ENCODE assay signal across 27 cellular contexts in the genomic region with DNA sequence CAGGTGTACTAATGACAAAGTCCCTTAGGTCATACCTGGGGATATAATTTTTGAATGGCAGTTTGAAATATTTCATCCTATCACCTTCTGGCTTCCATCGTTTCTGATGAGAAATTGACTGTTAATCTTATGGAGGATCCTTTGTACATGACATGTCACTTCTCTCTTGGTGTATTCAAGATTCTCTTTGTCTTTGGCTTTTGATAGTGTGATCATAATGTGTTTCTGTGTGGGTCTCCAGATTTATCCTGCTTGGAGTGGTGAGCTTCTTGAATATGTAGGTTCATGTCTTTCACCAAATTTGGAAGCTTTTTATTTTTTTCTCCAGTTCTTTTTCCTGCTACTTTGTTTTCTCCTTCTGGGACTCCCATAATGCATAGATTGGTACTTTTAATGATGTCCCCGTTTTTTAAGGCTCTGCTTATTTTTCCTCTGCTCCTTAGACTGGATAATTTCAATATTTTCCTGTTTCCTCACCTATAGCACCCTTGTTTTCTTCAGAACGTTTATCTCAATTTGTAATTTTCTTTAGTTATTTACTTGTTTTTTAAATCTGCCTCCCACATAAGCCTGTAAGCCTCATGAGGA. TPM values are rescaled to one million over a fixed set of nuclear protein-coding genes. Genes with fewer than 3 reads are reported as not detected.
A peak's percentile ranks its signal among the peaks of the same experiment; 100 is the strongest.
DNase-seq lines count a peak whose midpoint lies in the region; ATAC-seq and TF ChIP-seq lines count a peak whose summit lies in the region.
"Had no signal": no experiment of that assay in that cellular context is flagged by ENCODE, and none has a peak within 500 bp of the region (broad histone marks: within the 10 kb centered on the region; RNA-seq: fewer than 3 reads in every experiment).

No MANE protein-coding gene starts in this region.

- H3K9me3 Mint-ChIP-seq in CD4-positive, alpha-beta T cell, result peaks cover 6% of the 10 kb centered on the region
- H3K9me3 Mint-ChIP-seq in type B pancreatic cell, result peaks cover 21% of the 10 kb centered on the region

- H3K9me3 ChIP-seq in SK-N-SH (peaks cover 24% of the 10 kb centered on the region), SU-DHL-6 (ENCODE audit: insufficient read depth, low read length) (no peaks in the 10 kb centered on the region), spleen (peaks cover 0 to 22% (median 20%) of the 10 kb centered on the region in 8 donors)
- H3K9me3 ChIP-seq in CD4-positive, alpha-beta T cell (ENCODE audit: control insufficient read depth, low read length), result peaks cover 10% of the 10 kb centered on the region

- H3F3A ChIP-seq in SK-N-SH (replicated peaks; ENCODE audit: insufficient read depth) (peaks cover 21% of the 10 kb centered on the region), SU-DHL-6 (ENCODE audit: insufficient read depth) (no peaks in the 10 kb centered on the region; the same call in 1 of the 2 replicates)

- 87% methylated on average over 3 of the region's 3 CpGs for WGBS in SK-N-SH (ENCODE audit: low lambda C conversion rate)
- 90 to 93% (median 92%) methylated on average over 3 of the region's 3 CpGs for WGBS in spleen, 5 donors

- H3K79me2 ChIP-seq in SK-N-SH (ENCODE audit: insufficient read depth) (peaks cover 96% of the 10 kb centered on the region), SU-DHL-6 (ENCODE audit: insufficient read depth, low read length) (peaks cover 93% of the 10 kb centered on the region)

- H3K9ac ChIP-seq in SK-N-SH (no peak overlapping the region), SU-DHL-6 (ENCODE audit: low read length) (no peak overlapping the region)

- no peak for TF ChIP-seq EP300 in SK-N-SH (IDR thresholded peaks at IDR 0.05; ENCODE audit: borderline replicate concordance in 1 of 2, low read depth in 1 of 2, low read length in 1 of 2)

- intact Hi-C loops in CD4-positive, alpha-beta T cell (cut with DNase I, micrococcal nuclease), result loop anchor here (10.0 kb wide), 5 partner anchors 46 to 1306 kb away; a partner anchor contains a TSS
- intact Hi-C loops in spleen (cut with DNase I; ENCODE audit: low total_unique reads), result no loop called here

- H3K27me3 Mint-ChIP-seq in CD4-positive, alpha-beta T cell, result no peaks in the 10 kb centered on the region
- H3K27me3 Mint-ChIP-seq in type B pancreatic cell, result no peaks in the 10 kb centered on the region
- H3K27me3 Mint-ChIP-seq: activated naive CD4-positive, alpha-beta T cell treated with anti-CD3 and anti-CD28 coated beads, Interleukin-2, amount 10 ng/mL, durations not matched to agents 7 days and 5 days had no signal

- TF ChIP-seq RAD21 in SK-N-SH (IDR thresholded peaks at IDR 0.05; ENCODE audit: low read length), result no peak

- H3K27ac ChIP-seq in SK-N-SH (ENCODE audit: low read depth in 2 of 2, low read length in 1 of 2) (no peak overlapping the region), SU-DHL-6 (ENCODE audit: low read depth, low read length) (no peak overlapping the region), spleen (no peak overlapping the region)
- no peak overlapping the region for H3K27ac ChIP-seq in CD4-positive, alpha-beta T cell (ENCODE audit: low read depth, low read length)
- H3K27ac ChIP-seq: ascending aorta, transverse colon had no signal

- H3K36me3 ChIP-seq in SK-N-SH (replicated peaks in 1 of 2; ENCODE audit: control insufficient read depth in 1 of 2, insufficient read depth in 2 of 2, low read length in 1 of 2) (peaks cover 32 to 53% of the 10 kb centered on the region in 2 experiments), SU-DHL-6 (ENCODE audit: low read length) (peaks cover 37% of the 10 kb centered on the region), spleen (peaks cover 0 to 33% (median 15%) of the 10 kb centered on the region in 6 donors)

- H3K4me3 ChIP-seq in SK-N-SH (ENCODE audit: low read depth in 2 of 2, low read length in 1 of 2) (no peak overlapping the region; a peak in 1 of 4 replicates), SU-DHL-6 (ENCODE audit: insufficient read depth, low read length, poor library complexity, severe bottlenecking) (no peak overlapping the region), spleen (no peak overlapping the region)
- H3K4me3 ChIP-seq: ascending aorta, mucosa of descending colon, transverse colon had no signal

- DNase-seq in SK-N-SH, result no peak
- DNase-seq in CD4-positive, alpha-beta T cell, result no peak
- DNase-seq in left kidney (ENCODE audit: low read depth, low spot score), result peak; percentile 5
- no peak for DNase-seq in type B pancreatic cell (ENCODE audit: extremely low spot score, unreplicated experiment)
- DNase-seq in spleen, result no peak
- DNase-seq: 8988T; activated CD4-positive, alpha-beta T cell treated with anti-CD3 and anti-CD28 coated beads for 48 hours; activated naive CD4-positive, alpha-beta T cell treated with anti-CD3 and anti-CD28 coated beads, Interleukin-2, amount 10 ng/mL, durations not matched to agents 7 days and 5 days; CD8-positive, alpha-beta T cell; H7; hypothalamus; left cardiac atrium; mucosa of descending colon; NCI-H1092; NCI-H1694 treated with DMSO at 0.1 percent for 48 hours; NCI-H446; NCI-H748 treated with DMSO at 0.1 percent for 48 hours; nephron progenitor cell; Right ventricle myocardium superior; transverse colon had no signal

- no peak overlapping the region for H2AFZ ChIP-seq in SK-N-SH (ENCODE audit: low read depth)
- H2AFZ ChIP-seq in SU-DHL-6 (ENCODE audit: low read depth, low read length, severe bottlenecking), result no peak overlapping the region

- peaks cover 95% of the 10 kb centered on the region for H3K4me1 Mint-ChIP-seq in CD4-positive, alpha-beta T cell (ENCODE audit: low read depth)
- peaks cover 17% of the 10 kb centered on the region for H3K4me1 Mint-ChIP-seq in type B pancreatic cell (ENCODE audit: unreplicated experiment)

- no peak for TF ChIP-seq CTCF in SK-N-SH (IDR thresholded peaks at IDR 0.05)
- TF ChIP-seq CTCF in CD4-positive, alpha-beta T cell (IDR thresholded peaks at IDR 0.05), result no peak
- no peak for TF ChIP-seq CTCF in SU-DHL-6 (IDR thresholded peaks at IDR 0.05; ENCODE audit: insufficient read depth, low read length, poor library complexity, severe bottlenecking)
- no peak for TF ChIP-seq CTCF in type B pancreatic cell (conservative IDR thresholded peaks at IDR 0.05)
- no peak for TF ChIP-seq CTCF in spleen (IDR thresholded peaks at IDR 0.05 in 8 of 11, conservative IDR thresholded peaks at IDR 0.05 in 3 of 11)

- H3K36me3 Mint-ChIP-seq in CD4-positive, alpha-beta T cell (ENCODE audit: low read depth), result peaks cover 82% of the 10 kb centered on the region
- H3K36me3 Mint-ChIP-seq in type B pancreatic cell, result peaks cover 59% of the 10 kb centered on the region

- H3K4me1 ChIP-seq in SK-N-SH (ENCODE audit: control insufficient read depth in 1 of 2, insufficient read depth in 2 of 2, low read depth in 1 of 2, low read length in 1 of 2) (peaks cover 12 to 14% of the 10 kb centered on the region in 2 experiments; a peak in 3 of 4 replicates), spleen (peaks cover 14 to 78% (median 60%) of the 10 kb centered on the region in 6 donors)

- ATAC-seq in SK-N-SH treated with all-trans-retinoic acid at 6 μM for 48 hours (no peak), GM18873 (IDR thresholded peaks at IDR 0.05; ENCODE audit: low FRiP score, unreplicated experiment) (no peak)
- ATAC-seq in CD4-positive, alpha-beta T cell (ENCODE audit: poor library complexity), result no peak
- ATAC-seq: CD8-positive, alpha-beta T cell; left cardiac atrium; mucosa of descending colon; Panc1; stimulated activated effector memory CD8-positive, alpha-beta T cell treated with anti-CD3 and anti-CD28 coated beads, Interleukin-12 subunit alpha, Interleukin-12 subunit beta, amount 100 ng/mL, for 72 hours had no signal

- H3K27ac Mint-ChIP-seq in CD4-positive, alpha-beta T cell, result peak overlapping the region; percentile 44
- no peak overlapping the region for H3K27ac Mint-ChIP-seq in type B pancreatic cell
- H3K27ac Mint-ChIP-seq: activated naive CD4-positive, alpha-beta T cell treated with anti-CD3 and anti-CD28 coated beads, Interleukin-2, amount 10 ng/mL, durations not matched to agents 7 days and 5 days; CD8-positive, alpha-beta T cell; nephron progenitor cell; T-helper 2 cell treated with Interferon-gamma antibody and Interleukin-4, amounts not matched to agents 5 μg/mL and 100 μg/mL, for 36 hours had no signal

- H3K27me3 ChIP-seq in SK-N-SH (ENCODE audit: insufficient read depth) (no peaks in the 10 kb centered on the region), SU-DHL-6 (ENCODE audit: low read length) (no peaks in the 10 kb centered on the region), spleen (replicated peaks in 1 of 7) (no peaks in the 10 kb centered on the region)
- H3K27me3 ChIP-seq in CD4-positive, alpha-beta T cell (ENCODE audit: control insufficient read depth, insufficient read depth, low read length), result no peaks in the 10 kb centered on the region
- H3K27me3 ChIP-seq: ascending aorta, transverse colon had no signal

- no peak for TF ChIP-seq POLR2A in spleen (IDR thresholded peaks at IDR 0.05)

- POLR2A ChIA-PET in SK-N-SH (lab: Yijun Ruan, JAX), result no interaction called here
- POLR2A ChIA-PET in CD4-positive, alpha-beta T cell (lab: Charles Lee), result interaction anchor here (1.0 kb wide), 1 partner anchor 646 kb away, joined by 3 read pairs; a partner anchor contains a TSS

- H3K4me2 ChIP-seq in SK-N-SH, result no peak overlapping the region
- H3K4me2 ChIP-seq in SU-DHL-6 (ENCODE audit: low read depth, low read length, poor library complexity, severe bottlenecking), result peak overlapping the region; percentile 6

- peak overlapping the region; percentile 62 for H3K4me3 Mint-ChIP-seq in CD4-positive, alpha-beta T cell
- no peak overlapping the region for H3K4me3 Mint-ChIP-seq in type B pancreatic cell
- H3K4me3 Mint-ChIP-seq: activated naive CD4-positive, alpha-beta T cell treated with anti-CD3 and anti-CD28 coated beads, Interleukin-2, amount 10 ng/mL, durations not matched to agents 7 days and 5 days; nephron progenitor cell; stimulated activated effector memory CD8-positive, alpha-beta T cell treated with anti-CD3 and anti-CD28 coated beads, Interleukin-12 subunit alpha, Interleukin-12 subunit beta, amount 100 ng/mL, for 72 hours; T-helper 2 cell treated with Interferon-gamma antibody and Interleukin-4, amounts not matched to agents 5 μg/mL and 100 μg/mL, for 36 hours had no signal

- H3K9me2 ChIP-seq in SK-N-SH, result no peaks in the 10 kb centered on the region
- no peaks in the 10 kb centered on the region for H3K9me2 ChIP-seq in SU-DHL-6 (replicated peaks; ENCODE audit: insufficient read depth, low read length)

- CTCF ChIA-PET in SK-N-SH (lab: Yijun Ruan, JAX), result interaction anchor here (0.6 to 3.4 kb wide), 4 partner anchors 33 to 304 kb away, joined by 3 to 12 read pairs (median 3); no protein-coding TSS in a partner anchor
- CTCF ChIA-PET in CD4-positive, alpha-beta T cell (lab: Charles Lee), result no interaction called here

- H4K20me1 ChIP-seq in SK-N-SH (ENCODE audit: insufficient read depth) (peaks cover 58% of the 10 kb centered on the region), SU-DHL-6 (ENCODE audit: low read depth, low read length) (peaks cover 36% of the 10 kb centered on the region; the same call in 1 of the 2 replicates)

RNA-seq across cellular contexts. Expression of a gene that starts 4.4 kb away (rescaled TPM):
- polyA plus RNA-seq in SK-N-SH (2012; rRNA removed) (11.8 and 13.8 TPM in 2 replicates), spleen (10 to 100 TPM in 2 of 3 donors, 1 to 10 TPM in 1; 9.7 to 23.8 (median 10.2) TPM)
- polyA plus RNA-seq in SK-N-SH (2012; cell fraction: cytosol; rRNA removed), result 6.8 and 7.4 TPM in 2 replicates
- 81.1 and 97.7 TPM in 2 replicates for polyA plus RNA-seq in SK-N-SH (2012; cell fraction: nucleus; rRNA removed)
- total RNA-seq in CD4-positive, alpha-beta T cell, result 100 to 1,000 TPM; 178 to 184 TPM
- total RNA-seq in type B pancreatic cell (ENCODE audit: low replicate concordance) (60.2 and 67.2 TPM in 2 replicates), spleen (100 to 1,000 TPM in 3 of 7 donors, 10 to 100 TPM in 4; 68.1 to 109 (median 93.2) TPM)
